33 cellular contexts compared by ENCODE assay signal in the genomic region with DNA sequence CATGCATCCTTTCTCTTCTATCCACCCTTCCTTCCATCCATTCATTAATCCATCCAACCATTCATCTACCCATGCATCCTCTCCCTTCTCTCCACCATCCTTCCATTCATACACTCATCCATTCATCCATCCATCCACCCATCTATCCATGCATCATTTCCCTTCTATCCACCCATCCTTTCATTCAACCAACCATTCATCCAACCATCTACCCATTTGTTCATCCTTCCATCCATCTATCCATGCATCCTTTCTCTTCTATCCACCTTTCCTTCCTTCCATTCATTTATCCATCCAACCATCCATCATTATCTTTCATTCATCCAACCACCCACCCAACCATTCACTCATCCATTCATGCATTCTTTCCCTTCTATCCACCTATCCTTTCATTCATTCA.
"Had no signal": no experiment of that assay in that cellular context is flagged by ENCODE, and none has a peak within 500 bp of the region (broad histone marks: within the 10 kb centered on the region; RNA-seq: fewer than 3 reads in every experiment).

No MANE protein-coding gene starts in this region.

- ATAC-seq: activated naive CD4-positive, alpha-beta T cell treated with anti-CD3 and anti-CD28 coated beads, Interleukin-2, amount 50 U/mL, for 72 hours; activated naive CD8-positive, alpha-beta T cell treated with anti-CD3 and anti-CD28 coated beads, Interleukin-2, amount 50 U/mL, for 24 hours; activated T-cell treated with anti-CD3 and anti-CD28 coated beads, Interleukin-2, amount 50 U/mL, for 4 hours; activated T-cell treated with anti-CD3 and anti-CD28 coated beads, Interleukin-2, amount 50 U/mL, for 72 hours; activated T-helper 17 cell treated with anti-CD3 and anti-CD28 coated beads, Interleukin-2, amount 50 U/mL, for 72 hours; body of pancreas had no signal

- H3K4me3 ChIP-seq: adrenal gland, ascending aorta, body of pancreas, breast epithelium, cardiac muscle cell had no signal

- FAIRE-seq: astrocyte, bronchial epithelial cell, colon had no signal

- DNase-seq: activated effector memory CD4-positive, alpha-beta T cell treated with anti-CD3 and anti-CD28 coated beads, Interleukin-2, amount 50 U/mL, for 16 hours; activated effector memory CD4-positive, alpha-beta T cell treated with Interleukin-2 at 50 U/mL for 16 hours; activated gamma-delta T cell; activated gamma-delta T cell treated with Interleukin-2 at 50 U/mL for 16 hours; activated naive CD4-positive, alpha-beta T cell; activated naive CD4-positive, alpha-beta T cell treated with anti-CD3 and anti-CD28 coated beads for 36 hours; activated naive CD4-positive, alpha-beta T cell treated with anti-CD3 and anti-CD28 coated beads, Interleukin-2, amount 10 ng/mL, durations not matched to agents 7 days and 5 days; activated naive CD4-positive, alpha-beta T cell treated with anti-CD3 and anti-CD28 coated beads, Interleukin-2, amount 50 U/mL, for 16 hours; activated naive CD4-positive, alpha-beta T cell treated with Interleukin-2 at 50 U/mL for 16 hours; activated naive CD8-positive, alpha-beta T cell treated with anti-CD3 and anti-CD28 coated beads for 36 hours; activated naive CD8-positive, alpha-beta T cell treated with anti-CD3 and anti-CD28 coated beads, Interleukin-2, amount 10 ng/mL, durations not matched to agents 7 days and 5 days; activated naive CD8-positive, alpha-beta T cell treated with anti-CD3 and anti-CD28 coated beads, Interleukin-2, amount 50 U/mL, for 24 hours; activated T-cell treated with anti-CD3 and anti-CD28 coated beads, Interleukin-2, amount 50 U/mL, for 4 hours; activated T-cell treated with anti-CD3 and anti-CD28 coated beads, Interleukin-2, amount 50 U/mL, for 48 hours; activated T-cell treated with anti-CD3 and anti-CD28 coated beads, Interleukin-2, amount 50 U/mL, for 72 hours; adrenal gland; amniotic stem cell; amygdala; anterior cingulate cortex; aorta; body of pancreas; brain microvascular endothelial cell; caudate nucleus; central memory CD4-positive, alpha-beta T cell; cerebellar nuclear complex had no signal

- H3K27ac ChIP-seq: adrenal gland, ascending aorta, body of pancreas, brain microvascular endothelial cell, breast epithelium, cardiac muscle cell had no signal

- H3K4me1 ChIP-seq: adrenal gland, ascending aorta, body of pancreas, breast epithelium had no signal

- H3K9me3 ChIP-seq: adrenal gland, ascending aorta, body of pancreas, breast epithelium had no signal

- H3K36me3 ChIP-seq: adrenal gland, ascending aorta, brain microvascular endothelial cell, breast epithelium, cardiac muscle cell had no signal

- H3K27me3 ChIP-seq: adrenal gland, ascending aorta, body of pancreas, brain microvascular endothelial cell, cardiac muscle cell had no signal
